ENCODE assay signal across 11 cellular contexts in genomic region chrX:37754518-37754917, GRCh38. TPM values are rescaled to one million over a fixed set of nuclear protein-coding genes. Genes with fewer than 3 reads are reported as not detected.
DNase-seq lines count a peak whose midpoint lies in the region; ATAC-seq and TF ChIP-seq lines count a peak whose summit lies in the region.
"Had no signal": no experiment of that assay in that cellular context is flagged by ENCODE, and none has a peak within 500 bp of the region (broad histone marks: within the 10 kb centered on the region; RNA-seq: fewer than 3 reads in every experiment).

No MANE protein-coding gene starts in this region.

- H3K79me2 ChIP-seq in Loucy (ENCODE audit: insufficient read depth, low read length) = no peaks in the 10 kb centered on the region

- H2AFZ ChIP-seq in Loucy (ENCODE audit: low read length) = no peak overlapping the region

- H3K4me3 ChIP-seq in BLaER1 (0 out of 2 replicates have a peak overlapping the region, but pooled peaks have one; percentile 26), Loucy (ENCODE audit: low read length, poor library complexity, severe bottlenecking) (peak overlapping the region; percentile 49), colonic mucosa (no peak overlapping the region)

- peak overlapping the region; percentile 94 for H3K27ac ChIP-seq in BLaER1
- no peak overlapping the region for H3K27ac ChIP-seq in colonic mucosa

- H4K20me1 ChIP-seq in BLaER1 = no peaks in the 10 kb centered on the region
- H4K20me1 ChIP-seq in Loucy (ENCODE audit: insufficient read depth, low read length, poor library complexity, severe bottlenecking) = no peaks in the 10 kb centered on the region

- H3K9me3 ChIP-seq in BLaER1 = peaks cover 37% of the 10 kb centered on the region
- peaks cover 5% of the 10 kb centered on the region; the same call in 1 of the 2 replicates for H3K9me3 ChIP-seq in Loucy (ENCODE audit: insufficient read depth, low read depth, low read length)
- H3K9me3 ChIP-seq in colonic mucosa = no peaks in the 10 kb centered on the region

- H3K27me3 ChIP-seq in BLaER1 = no peaks in the 10 kb centered on the region
- no peaks in the 10 kb centered on the region for H3K27me3 ChIP-seq in Loucy (ENCODE audit: insufficient read depth, low read length, poor library complexity, severe bottlenecking)
- H3K27me3 ChIP-seq in colonic mucosa = no peaks in the 10 kb centered on the region

- H3K36me3 ChIP-seq in BLaER1 (no peaks in the 10 kb centered on the region), Loucy (ENCODE audit: insufficient read depth, low read length) (no peaks in the 10 kb centered on the region), colonic mucosa (no peaks in the 10 kb centered on the region)

- H3K4me2 ChIP-seq in BLaER1 (peak overlapping the region; percentile 77), Loucy (ENCODE audit: low read depth, low read length, poor library complexity, severe bottlenecking) (peak overlapping the region; percentile 69)

- ATAC-seq in GM19035 (IDR thresholded peaks at IDR 0.05; ENCODE audit: unreplicated experiment) (peak; percentile 21), HG02798 (IDR thresholded peaks at IDR 0.05; ENCODE audit: poor library complexity, unreplicated experiment) (peak; percentile 14)

- intact Hi-C loops in colonic mucosa (cut with DNase I) = no loop called here

- H3K4me1 ChIP-seq in BLaER1 (peaks cover 56% of the 10 kb centered on the region), Loucy (ENCODE audit: insufficient read depth, low read length, poor library complexity, severe bottlenecking) (peaks cover 58% of the 10 kb centered on the region), colonic mucosa (no peaks in the 10 kb centered on the region)

- H3K9me2 ChIP-seq in Loucy (replicated peaks; ENCODE audit: low read depth, low read length) = no peaks in the 10 kb centered on the region

- H3K9ac ChIP-seq in BLaER1 (peak overlapping the region; percentile 74), Loucy (ENCODE audit: low read depth, low read length, poor library complexity, severe bottlenecking) (peak overlapping the region; percentile 66), colonic mucosa (ENCODE audit: low read depth in 2 of 2, low read length in 2 of 2) (no peak overlapping the region)

- peaks cover 18% of the 10 kb centered on the region for H3F3A ChIP-seq in Loucy (ENCODE audit: low read depth)

- TF ChIP-seq CTCF in Loucy (conservative IDR thresholded peaks at IDR 0.05; ENCODE audit: low read length) = no peak
- TF ChIP-seq CTCF in colonic mucosa (IDR thresholded peaks at IDR 0.05) = no peak

- no peak for DNase-seq in colonic mucosa
- DNase-seq in NCI-H82 treated with DMSO at 0.1 percent for 48 hours (lab: John Stamatoyannopoulos, UW; ENCODE audit: unreplicated experiment) = no peak
- DNase-seq in NCI-H2196 treated with DMSO at 0.1 percent for 48 hours (lab: John Stamatoyannopoulos, UW; ENCODE audit: unreplicated experiment) = no peak
- no peak for DNase-seq in HK-2 (ENCODE audit: unreplicated experiment)
- DNase-seq: activated CD4-positive, alpha-beta T cell treated with anti-CD3 and anti-CD28 coated beads for 4 hours; NCI-H1436; nephron progenitor cell had no signal

RNA-seq across cellular contexts. Expression of gene CYBB, which starts 25.3 kb away (rescaled TPM):
- total RNA-seq in colonic mucosa = 10 to 100 TPM in 1 of 2 donors, 1 to 10 TPM in 1; 7.7 to 18.6 TPM

Comparison
In these comparisons a context has a peak if more than half of its experiments do, and no peak if none do; other contexts are left out.
1. H3K9ac ChIP-seq: peak in BLaER1 (single experiment) and Loucy (single experiment); none in colonic mucosa (0 of 2).